In genomic region chr10:68074775-68075549, GRCh38 we compare ENCODE assay signal across 8 cellular contexts. TPM values are rescaled to one million over a fixed set of nuclear protein-coding genes. Genes with fewer than 3 reads are reported as not detected.
DNase-seq lines count a peak whose midpoint lies in the region; ATAC-seq and TF ChIP-seq lines count a peak whose summit lies in the region.

Gene HERC4 (minus strand): TSS chr10:68075283. CDS start chr10:68073108, 2,175 bp downstream.

- BruUV-seq in PC-3 (replicated peaks; lab: Mats Ljungman, UMichigan), result no TSS peak

- WGBS in HUES64, result under 1% methylated on average over 63 of the region's 64 CpGs

- no peaks in the 10 kb centered on the region for H3K9me2 ChIP-seq in PC-3 (replicated peaks; ENCODE audit: low read length)

- H3K36me3 ChIP-seq in HUES64 (ENCODE audit: insufficient read depth, low read length) (peaks cover 23% of the 10 kb centered on the region), PC-3 (ENCODE audit: low read depth, low read length) (peaks cover 24% of the 10 kb centered on the region), muscle layer of colon (ENCODE audit: insufficient read depth, low read length) (no peaks in the 10 kb centered on the region)

- CTCF ChIA-PET in PC-3 (lab: Charles Lee), result no interaction called here

- H3K9me3 ChIP-seq in HUES64 (ENCODE audit: insufficient read depth, low read depth, low read length) (no peaks in the 10 kb centered on the region), PC-3 (ENCODE audit: low read length) (no peaks in the 10 kb centered on the region), muscle layer of colon (ENCODE audit: low read length) (no peaks in the 10 kb centered on the region)

- H3K27me3 ChIP-seq in HUES64 (ENCODE audit: insufficient read depth, low read length) (no peaks in the 10 kb centered on the region), PC-3 (ENCODE audit: low read length) (no peaks in the 10 kb centered on the region), muscle layer of colon (ENCODE audit: control insufficient read depth in 1 of 2, insufficient read depth in 2 of 2, low read length in 2 of 2) (no peaks in the 10 kb centered on the region)

- peak; percentile 91 for ATAC-seq in GM21447 (IDR thresholded peaks at IDR 0.05; ENCODE audit: unreplicated experiment)
- ATAC-seq in PC-3, result peak; percentile 86
- peak; percentile 99 for ATAC-seq in esophagus mucosa

- H3K9ac ChIP-seq in HUES64 (ENCODE audit: low read depth, low read length), result peak within 1 kb of the TSS; percentile 95
- H3K9ac ChIP-seq in PC-3 (ENCODE audit: low read length), result peak within 1 kb of the TSS; percentile 92
- H3K9ac ChIP-seq in muscle layer of colon (ENCODE audit: low read length), result peak within 1 kb of the TSS; percentile 89

- H3K27ac ChIP-seq in HUES64 (ENCODE audit: low read depth, low read length), result peak within 1 kb of the TSS; percentile 99
- peak within 1 kb of the TSS; percentile 87 for H3K27ac ChIP-seq in PC-3 (ENCODE audit: low read length)
- H3K27ac ChIP-seq in muscle layer of colon (ENCODE audit: low read depth, low read length), result peak within 1 kb of the TSS; percentile 91

- peak within 1 kb of the TSS; percentile 100 for H3K4me3 ChIP-seq in HUES64 (ENCODE audit: low read length)
- H3K4me3 ChIP-seq in PC-3 (ENCODE audit: low read length), result peak within 1 kb of the TSS; percentile 87
- peak within 1 kb of the TSS; percentile 71 to 97 for H3K4me3 ChIP-seq in muscle layer of colon (ENCODE audit: low read depth in 1 of 2, low read length in 2 of 2)

- intact Hi-C loops in PC-3 (cut with micrococcal nuclease), result loop anchor here (2.0 kb wide), 1 partner anchor 190 kb away; the partner anchor contains the start of gene SIRT1

- H3F3A ChIP-seq in PC-3 (ENCODE audit: low read length, unreplicated experiment), result no peaks in the 10 kb centered on the region

- H4K20me1 ChIP-seq in PC-3 (ENCODE audit: low read length), result peaks cover 38% of the 10 kb centered on the region

- H3K4me1 ChIP-seq in HUES64 (ENCODE audit: insufficient read depth, low read length) (peaks cover 32% of the 10 kb centered on the region), PC-3 (ENCODE audit: insufficient read depth, low read length) (peaks cover 21% of the 10 kb centered on the region), muscle layer of colon (ENCODE audit: insufficient read depth, low read length) (peaks cover 9% of the 10 kb centered on the region)

- POLR2A ChIA-PET in PC-3 (lab: Charles Lee; ENCODE audit: unreplicated experiment), result interaction anchor here (0.6 to 0.7 kb wide), 2 partner anchors 43 to 138 kb away, joined by 3 read pairs; no protein-coding TSS in a partner anchor

- TF ChIP-seq CTCF in PC-3 (conservative IDR thresholded peaks at IDR 0.05; ENCODE audit: low read depth, low read length), result no peak

- peaks cover 54% of the 10 kb centered on the region for H3K79me2 ChIP-seq in PC-3 (ENCODE audit: low read length)

- DNase-seq in DMS114 treated with DMSO at 0.1 percent for 48 hours (lab: John Stamatoyannopoulos, UW; ENCODE audit: unreplicated experiment) (peak; percentile 92), PC-3 (peak; percentile 97)
- peak; percentile 91 to 92 for DNase-seq in activated T-cell treated with anti-CD3 and anti-CD28 coated beads, Interleukin-2, amount 50 U/mL, for 48 hours
- DNase-seq in stimulated activated CD8-positive, alpha-beta memory T cell treated with anti-CD3 and anti-CD28 coated beads, Interleukin-7, amount 100 ng/mL, for 1 hour (ENCODE audit: low read depth in 2 of 2), result peak; percentile 79 to 82

- peak within 1 kb of the TSS; percentile 81 for H3K4me2 ChIP-seq in PC-3 (ENCODE audit: low read length)

- peak within 1 kb of the TSS; percentile 91 for H2AFZ ChIP-seq in PC-3 (ENCODE audit: low read length)

RNA-seq across cellular contexts. Expression of gene HERC4, which starts in this region (rescaled TPM):
- polyA plus RNA-seq in HUES64 (2013, experiment 1 of 2), result 15.3 TPM
- polyA plus RNA-seq in HUES64 (2013, experiment 2 of 2), result 18.0 TPM
- total RNA-seq in PC-3 (2014; rRNA removed) (57.4 and 74.4 TPM in 2 replicates), esophagus mucosa (33.3 TPM)

Comparison
In these comparisons a context has a peak if more than half of its experiments do, and no peak if none do; other contexts are left out.
1. Peak in every context shown above with its lines: DNase-seq, ATAC-seq, H3K4me3 ChIP-seq and H3K27ac ChIP-seq.